Comparison of ENCODE assay signal across 25 cellular contexts in genomic region chr17:45876539-45876938, GRCh38. TPM values are rescaled to one million over a fixed set of nuclear protein-coding genes. Genes with fewer than 3 reads are reported as not detected.
"Had no signal": no experiment of that assay in that cellular context is flagged by ENCODE, and none has a peak within 500 bp of the region (broad histone marks: within the 10 kb centered on the region; RNA-seq: fewer than 3 reads in every experiment).

No MANE protein-coding gene starts in this region.

- ATAC-seq: Panc1, PC-3 had no signal

- DNase-seq: Karpas-422, KG1, MG63, NCI-H1092, NCI-H1105 treated with DMSO at 0.1 percent for 48 hours, NCI-H1417 treated with DMSO at 0.1 percent for 48 hours, NCI-H146, NCI-H1694 treated with DMSO at 0.1 percent for 48 hours, NCI-H1930, NCI-H2081, NCI-H2171, NCI-H226, NCI-H446, NCI-H510A, NCI-H524 treated with DMSO at 0.1 percent for 48 hours, NCI-H82, PC-3, Right ventricle myocardium superior, SIG-M5 had no signal

- H3K4me1 ChIP-seq: SJSA1 had no signal

- H3K4me3 ChIP-seq: MG63, SJSA1, SK-N-MC had no signal

- H3K9me3 ChIP-seq: MG63, SJSA1 had no signal

- H3K36me3 ChIP-seq: MG63, SJSA1 had no signal

- H3K27ac ChIP-seq: SJSA1, SK-N-MC had no signal

RNA-seq across cellular contexts. Expression of gene SPPL2C, which starts 31.9 kb away (rescaled TPM):
- total RNA-seq: HT1080, OCI-LY7, PC-3, Right ventricle myocardium superior, RPMI7951, SJSA1 had no signal
